31 cellular contexts compared by ENCODE assay signal in the genomic region with DNA sequence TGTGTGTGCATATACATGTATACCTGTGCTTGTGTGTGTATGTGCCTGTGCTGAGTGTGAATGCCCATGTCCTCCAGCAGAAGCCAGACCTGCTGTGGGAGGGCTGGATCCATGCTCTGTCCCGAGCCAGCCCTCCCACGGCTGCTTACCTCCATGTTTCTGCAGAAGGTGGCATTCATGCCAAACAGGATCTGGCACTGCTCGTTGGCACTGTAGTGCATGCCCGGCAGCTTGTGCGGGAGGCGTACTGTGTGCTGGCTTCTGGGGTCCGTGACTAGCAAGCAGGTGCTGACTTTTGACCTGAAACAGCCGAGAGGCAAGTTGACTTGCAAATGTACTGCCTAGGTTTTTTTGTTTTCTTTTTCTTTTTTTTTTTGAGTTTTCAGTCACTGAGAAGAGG.
"Had no signal": no experiment of that assay in that cellular context is flagged by ENCODE, and none has a peak within 500 bp of the region (broad histone marks: within the 10 kb centered on the region; RNA-seq: fewer than 3 reads in every experiment).

No MANE protein-coding gene starts in this region.

- ATAC-seq: activated CD8-positive, alpha-beta T cell treated with anti-CD3 and anti-CD28 coated beads, Interleukin-2, amount 10 ng/mL, durations not matched to agents 7 days and 5 days; activated naive CD8-positive, alpha-beta T cell treated with anti-CD3 and anti-CD28 coated beads, Interleukin-2, amount 50 U/mL, for 24 hours; PC-3 had no signal

- H3K9ac ChIP-seq: KMS-11, SK-N-SH had no signal

- H3K27me3 Mint-ChIP-seq: activated CD4-positive, alpha-beta T cell treated with anti-CD3 and anti-CD28 coated beads, Interleukin-2, amount 10 ng/mL, durations not matched to agents 24 days and 14 days; activated naive CD8-positive, alpha-beta T cell; activated naive CD8-positive, alpha-beta T cell treated with anti-CD3 and anti-CD28 coated beads, Interleukin-2, amount 50 U/mL, for 24 hours; activated T-cell treated with anti-CD3 and anti-CD28 coated beads, Interleukin-2, amount 50 U/mL, for 24 hours had no signal

- H3K4me1 Mint-ChIP-seq: activated CD4-positive, alpha-beta T cell treated with anti-CD3 and anti-CD28 coated beads, Interleukin-2, amount 10 ng/mL, durations not matched to agents 24 days and 14 days; activated naive CD8-positive, alpha-beta T cell treated with anti-CD3 and anti-CD28 coated beads, Interleukin-2, amount 50 U/mL, for 24 hours; brain had no signal

- H3K4me2 ChIP-seq: KMS-11, SK-N-SH had no signal

- H3K9me3 ChIP-seq: Peyer's patch, SK-N-SH had no signal

- H3K4me3 Mint-ChIP-seq: activated CD4-positive, alpha-beta T cell treated with anti-CD3 and anti-CD28 coated beads, Interleukin-2, amount 10 ng/mL, durations not matched to agents 24 days and 14 days; activated CD8-positive, alpha-beta T cell treated with anti-CD3 and anti-CD28 coated beads, Interleukin-2, amount 10 ng/mL, durations not matched to agents 7 days and 5 days; activated naive CD8-positive, alpha-beta T cell; activated naive CD8-positive, alpha-beta T cell treated with anti-CD3 and anti-CD28 coated beads, Interleukin-2, amount 50 U/mL, for 24 hours; activated T-cell treated with anti-CD3 and anti-CD28 coated beads, Interleukin-2, amount 50 U/mL, for 24 hours; brain; T-helper 1 cell treated with Interleukin-12 subunit alpha and Interleukin-12 subunit beta and Interleukin-4 antibody, amounts not matched to agents 30 μg/mL and 1 μg/mL, for 36 hours; T-helper 2 cell treated with Interferon-gamma antibody and Interleukin-4, amounts not matched to agents 5 μg/mL and 100 μg/mL, for 36 hours had no signal

- H3K36me3 ChIP-seq: Peyer's patch, SJSA1 had no signal

- H3K4me1 ChIP-seq: Peyer's patch, SJSA1 had no signal

- H3K4me3 ChIP-seq: Peyer's patch, SJSA1 had no signal

- H3K27me3 ChIP-seq: Peyer's patch, SJSA1 had no signal

- H3K27ac ChIP-seq: KMS-11, Peyer's patch, SJSA1 had no signal

- H3K27ac Mint-ChIP-seq: activated CD4-positive, alpha-beta T cell treated with anti-CD3 and anti-CD28 coated beads, Interleukin-2, amount 10 ng/mL, durations not matched to agents 24 days and 14 days; activated CD8-positive, alpha-beta T cell treated with anti-CD3 and anti-CD28 coated beads, Interleukin-2, amount 10 ng/mL, durations not matched to agents 7 days and 5 days; activated naive CD8-positive, alpha-beta T cell; activated naive CD8-positive, alpha-beta T cell treated with anti-CD3 and anti-CD28 coated beads, Interleukin-2, amount 50 U/mL, for 24 hours; activated T-cell treated with anti-CD3 and anti-CD28 coated beads, Interleukin-2, amount 50 U/mL, for 24 hours; activated T-helper 2 cell treated with anti-CD3 and anti-CD28 coated beads, Interferon-gamma antibody, Interleukin-2, Interleukin-4, amounts not matched to agents 10 μg/mL and 5 μg/mL and 100 μg/mL, durations not matched to agents 14 hours and 24 hours and 36 hours; brain; T-helper 1 cell treated with Interleukin-12 subunit alpha and Interleukin-12 subunit beta and Interleukin-4 antibody, amounts not matched to agents 30 μg/mL and 1 μg/mL, for 36 hours; T-helper 2 cell treated with Interferon-gamma antibody and Interleukin-4, amounts not matched to agents 5 μg/mL and 100 μg/mL, for 36 hours had no signal

- DNase-seq: activated CD4-positive, alpha-beta T cell treated with anti-CD3 and anti-CD28 coated beads, Interleukin-2, amount 10 ng/mL, durations not matched to agents 24 days and 14 days; activated CD4-positive, alpha-beta T cell treated with anti-CD3 and anti-CD28 coated beads, Interleukin-2, amount 50 U/mL, for 48 hours; activated CD8-positive, alpha-beta T cell treated with anti-CD3 and anti-CD28 coated beads, Interleukin-2, amount 10 ng/mL, durations not matched to agents 7 days and 5 days; activated gamma-delta T cell; activated naive CD4-positive, alpha-beta T cell treated with Interleukin-2 at 50 U/mL for 16 hours; activated naive CD8-positive, alpha-beta T cell treated with anti-CD3 and anti-CD28 coated beads, Interleukin-2, amount 50 U/mL, for 24 hours; activated T-cell treated with anti-CD3 and anti-CD28 coated beads, Interleukin-2, amount 50 U/mL, for 24 hours; MM.1S; MV-4-11; NCI-H1092; NCI-H1436 treated with DMSO at 0.1 percent for 48 hours; NCI-H1694 treated with DMSO at 0.1 percent for 48 hours; NCI-H2029; NCI-H2107; NCI-H2171; NCI-H510A; NCI-H526; NCI-H748 treated with DMSO at 0.1 percent for 48 hours; NK-92 treated with Interleukin-12 subunit alpha and Interleukin-12 subunit beta, amount 100 ng/mL, for 24 hours; PC-3; Peyer's patch; RPMI8226; SHP77; SK-N-SH had no signal
